22 cellular contexts compared by ENCODE assay signal in genomic region chr16:64712027-64712426, GRCh38.
DNase-seq lines count a peak whose midpoint lies in the region; ATAC-seq and TF ChIP-seq lines count a peak whose summit lies in the region.
"Had no signal": no experiment of that assay in that cellular context is flagged by ENCODE, and none has a peak within 500 bp of the region (broad histone marks: within the 10 kb centered on the region; RNA-seq: fewer than 3 reads in every experiment).

No MANE protein-coding gene starts in this region.

- dilution Hi-C loops in IMR-90 (cut with HindIII; ENCODE audit: low sequenced_read_pairs, unreplicated experiment), result no loop called here

- H3K36me3 ChIP-seq in IMR-90 (ENCODE audit: control insufficient read depth, insufficient read depth, low read length), result no peaks in the 10 kb centered on the region
- no peaks in the 10 kb centered on the region for H3K36me3 ChIP-seq in skeletal muscle satellite cell (ENCODE audit: insufficient read depth, low read length)
- H3K36me3 ChIP-seq: MG63, SJCRH30 had no signal

- H3K9me3 Mint-ChIP-seq in natural killer cell, result peaks cover 4 to 6% of the 10 kb centered on the region in 2 donors

- no peak overlapping the region for H3K4me3 Mint-ChIP-seq in natural killer cell
- H3K4me3 Mint-ChIP-seq: B cell; CD8-positive, alpha-beta T cell had no signal

- no peak overlapping the region for H3K23ac ChIP-seq in IMR-90 (ENCODE audit: low read depth, low read length)

- BruUV-seq in IMR-90 (replicated peaks; lab: Mats Ljungman, UMichigan), result no TSS peak

- no peak overlapping the region for H3K9ac ChIP-seq in IMR-90 (ENCODE audit: low read depth, low read length)
- H3K9ac ChIP-seq in skeletal muscle satellite cell (ENCODE audit: low read depth, low read length), result peak overlapping the region; percentile 27

- intact Hi-C loops in IMR-90 (cut with micrococcal nuclease), result no loop called here
- intact Hi-C loops in natural killer cell (cut with micrococcal nuclease), result no loop called here

- no peaks in the 10 kb centered on the region for H3K79me1 ChIP-seq in IMR-90 (ENCODE audit: low read depth in 1 of 2, low read length in 2 of 2)

- H2AK5ac ChIP-seq in IMR-90 (ENCODE audit: low read depth, low read length), result no peak overlapping the region

- H3K27me3 Mint-ChIP-seq in natural killer cell (ENCODE audit: low read depth in 2 of 2), result no peaks in the 10 kb centered on the region
- H3K27me3 Mint-ChIP-seq: B cell had no signal

- H3K9me1 ChIP-seq in IMR-90 (ENCODE audit: insufficient read depth, low read length), result no peaks in the 10 kb centered on the region

- H2BK120ac ChIP-seq in IMR-90 (ENCODE audit: low read depth, low read length), result no peak overlapping the region

- WGBS in IMR-90 (ENCODE audit: extremely low coverage in 2 of 2, insufficient read length in 1 of 2), 2 experiments, result no CpG with 5 or more reads among the region's 3 CpGs

- H3K36me3 Mint-ChIP-seq in natural killer cell, result peaks cover 8% of the 10 kb centered on the region
- H3K36me3 Mint-ChIP-seq: CD8-positive, alpha-beta T cell had no signal

- no peak overlapping the region for H2AFZ ChIP-seq in IMR-90 (replicated peaks; ENCODE audit: low read length, poor library complexity)
- H2AFZ ChIP-seq: PC-9 had no signal

- no peaks in the 10 kb centered on the region for H3K27me3 ChIP-seq in IMR-90 (ENCODE audit: control insufficient read depth, insufficient read depth, low read length)
- no peaks in the 10 kb centered on the region for H3K27me3 ChIP-seq in skeletal muscle satellite cell (ENCODE audit: control insufficient read depth, insufficient read depth, low read length)
- H3K27me3 ChIP-seq: MG63, SJCRH30 had no signal

- no peak overlapping the region for H3K56ac ChIP-seq in IMR-90 (ENCODE audit: extremely low read depth, insufficient read depth, low read length)

- H3K18ac ChIP-seq in IMR-90 (ENCODE audit: low read depth, low read length), result no peak overlapping the region

- no peaks in the 10 kb centered on the region for H3K4me1 Mint-ChIP-seq in natural killer cell
- H3K4me1 Mint-ChIP-seq: B cell had no signal

- no peak overlapping the region for H2BK15ac ChIP-seq in IMR-90 (ENCODE audit: low read depth, low read length)

- H4K20me1 ChIP-seq in IMR-90 (ENCODE audit: insufficient read depth, low read length), result no peaks in the 10 kb centered on the region

- no peak overlapping the region for H2BK20ac ChIP-seq in IMR-90 (ENCODE audit: low read depth, low read length)

- TF ChIP-seq CTCF in IMR-90 (conservative IDR thresholded peaks at IDR 0.05; ENCODE audit: low read depth, low read length) (no peak), choroid plexus epithelial cell (conservative IDR thresholded peaks at IDR 0.05; ENCODE audit: low read depth, low read length) (no peak), natural killer cell (IDR thresholded peaks at IDR 0.05) (no peak)

- H3K14ac ChIP-seq in IMR-90 (replicated peaks; ENCODE audit: low read depth, low read length), result no peak overlapping the region

- H2BK5ac ChIP-seq in IMR-90 (ENCODE audit: low read depth, low read length, poor library complexity, severe bottlenecking), result no peak overlapping the region

- H3K27ac Mint-ChIP-seq in natural killer cell, result no peak overlapping the region
- H3K27ac Mint-ChIP-seq: B cell; CD8-positive, alpha-beta T cell had no signal

- H4K8ac ChIP-seq in IMR-90 (ENCODE audit: low read depth in 2 of 2, low read length in 2 of 2), result no peak overlapping the region

- H4K5ac ChIP-seq in IMR-90 (ENCODE audit: low read depth, low read length), result no peak overlapping the region

- CTCF ChIA-PET in IMR-90 (lab: Yijun Ruan, JAX), result no interaction called here

- no peak overlapping the region for H3K4me2 ChIP-seq in IMR-90 (ENCODE audit: low read depth, low read length)
- H3K4me2 ChIP-seq in skeletal muscle satellite cell (ENCODE audit: low read length), result no peak overlapping the region
- H3K4me2 ChIP-seq: PC-9 had no signal

- no peak for TF ChIP-seq POLR2A in IMR-90 (IDR thresholded peaks at IDR 0.05; ENCODE audit: low read depth, low read length)

- H2AK9ac ChIP-seq in IMR-90 (replicated peaks; ENCODE audit: low read depth, low read length, poor library complexity), result no peak overlapping the region

- ATAC-seq in IMR-90 (ENCODE audit: low read depth) (no peak), natural killer cell (no peak), GM21786 (IDR thresholded peaks at IDR 0.05; ENCODE audit: unreplicated experiment) (no peak)
- ATAC-seq: CD8-positive, alpha-beta T cell; Right ventricle myocardium inferior had no signal

- POLR2A ChIA-PET in IMR-90 (lab: Charles Lee; ENCODE audit: unreplicated experiment), result no interaction called here

- no peak overlapping the region for H3K4me3 ChIP-seq in IMR-90 (ENCODE audit: insufficient read depth, low read depth, low read length)
- H3K4me3 ChIP-seq in choroid plexus epithelial cell (ENCODE audit: low read depth, low read length), result no peak overlapping the region
- H3K4me3 ChIP-seq in skeletal muscle satellite cell (ENCODE audit: low read length), result no peak overlapping the region
- H3K4me3 ChIP-seq: MG63, PC-9, SJCRH30 had no signal

- H3K4me1 ChIP-seq in IMR-90 (ENCODE audit: control insufficient read depth, insufficient read depth, low read length) (no peaks in the 10 kb centered on the region), skeletal muscle satellite cell (ENCODE audit: control insufficient read depth, insufficient read depth, low read length) (peaks cover 15% of the 10 kb centered on the region)
- H3K4me1 ChIP-seq: SJCRH30 had no signal

- peak; percentile 4 for DNase-seq in Ammon's horn (ENCODE audit: low spot score)
- peak; percentile 5 for DNase-seq in IMR-90
- DNase-seq in choroid plexus epithelial cell (ENCODE audit: low read depth), result peak; percentile 2
- no peak for DNase-seq in COR-L47 (lab: John Stamatoyannopoulos, UW)
- DNase-seq in natural killer cell, result no peak
- DNase-seq: CD8-positive, alpha-beta T cell; DMS 273 treated with DMSO at 0.1 percent for 48 hours; DMS79; HCEC 1CT; KG1; MG63; NCI-H1105 treated with DMSO at 0.1 percent for 48 hours; NCI-H2029; NCI-H2227 treated with DMSO at 0.1 percent for 48 hours; NCI-H526 treated with DMSO at 0.1 percent for 48 hours; PC-9 had no signal

- no peak overlapping the region for H4K91ac ChIP-seq in IMR-90 (ENCODE audit: insufficient read depth, low read depth, low read length)

- H3K9me3 ChIP-seq in IMR-90 (ENCODE audit: control insufficient read depth, insufficient read depth, low read length) (no peaks in the 10 kb centered on the region), skeletal muscle satellite cell (replicated peaks; ENCODE audit: low read length) (no peaks in the 10 kb centered on the region)
- H3K9me3 ChIP-seq: MG63, SJCRH30 had no signal

- no peak for TF ChIP-seq RAD21 in IMR-90 (IDR thresholded peaks at IDR 0.05; ENCODE audit: low read length)

- H3K27ac ChIP-seq in IMR-90 (ENCODE audit: insufficient read depth, low read length), result no peak overlapping the region
- H3K27ac ChIP-seq: C4-2B, PC-9, SJCRH30 had no signal

- in situ Hi-C loops in IMR-90 (cut with MboI; ENCODE audit: low sequenced_read_pairs), result no loop called here

- no peak overlapping the region for H3K4ac ChIP-seq in IMR-90 (ENCODE audit: low read depth, low read length)

TF ChIP-seq in IMR-90, 13 proteins besides CTCF, POLR2A, EP300 and RAD21:
- no peak for TF ChIP-seq SMC3 (IDR thresholded peaks at IDR 0.05; ENCODE audit: low read depth, low read length)
- TF ChIP-seq NFE2L2 (IDR thresholded peaks at IDR 0.05; ENCODE audit: low read depth, low read length), result no peak

Comparison
In these comparisons a context has a peak if more than half of its experiments do, and no peak if none do; other contexts are left out.
1. DNase-seq: peak in Ammon's horn (single experiment), IMR-90 (single experiment) and choroid plexus epithelial cell (single experiment); none in COR-L47 (single experiment) and natural killer cell (single experiment).